19 cellular contexts compared by ENCODE assay signal in the genomic region with DNA sequence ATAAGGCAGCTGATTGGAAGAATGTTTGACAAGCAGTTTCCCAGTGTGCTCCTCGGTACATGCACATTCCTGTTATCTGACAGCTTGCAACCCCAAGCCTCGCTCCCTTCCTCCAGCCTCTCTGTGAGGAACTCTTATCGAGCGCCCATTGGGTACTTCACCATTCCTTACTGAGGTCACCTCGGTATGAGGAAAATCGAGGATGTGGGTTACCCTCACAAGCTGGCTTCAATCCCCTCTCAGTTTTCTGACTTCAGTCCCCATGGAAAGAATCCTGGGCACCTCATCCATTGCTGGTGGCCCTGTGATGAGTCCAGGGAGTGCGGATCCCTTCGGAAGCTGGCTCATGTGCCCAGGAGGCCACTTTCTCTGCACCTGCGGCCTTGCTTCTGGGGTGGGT. TPM values are rescaled to one million over a fixed set of nuclear protein-coding genes. Genes with fewer than 3 reads are reported as not detected.
"Had no signal": no experiment of that assay in that cellular context is flagged by ENCODE, and none has a peak within 500 bp of the region (broad histone marks: within the 10 kb centered on the region; RNA-seq: fewer than 3 reads in every experiment).

No MANE protein-coding gene starts in this region.

- DNase-seq: activated CD4-positive, alpha-beta T cell treated with anti-CD3 and anti-CD28 coated beads for 48 hours; activated effector memory CD4-positive, alpha-beta T cell treated with anti-CD3 and anti-CD28 coated beads, Interleukin-2, amount 50 U/mL, for 16 hours; activated naive CD8-positive, alpha-beta T cell treated with anti-CD3 and anti-CD28 coated beads, Interleukin-2, amount 10 ng/mL, durations not matched to agents 7 days and 5 days; activated T-cell treated with anti-CD3 and anti-CD28 coated beads, Interleukin-2, amount 50 U/mL, for 24 hours; colonic mucosa; effector CD4-positive, alpha-beta T cell; immature natural killer cell; left colon; naive thymus-derived CD8-positive, alpha-beta T cell; right cardiac atrium; spleen; stimulated activated CD4-positive, alpha-beta T cell treated with anti-CD3 and anti-CD28 coated beads, Interleukin-1b, Interleukin-23, amount 100 ng/mL, for 48 hours; stimulated activated naive B cell treated with anti-CD40 and anti-IgM and Interleukin-4, amounts not matched to agents 10 μg/mL and 1 μg/mL and 100 μg/mL, for 72 hours; upper lobe of left lung had no signal

- H3K4me3 ChIP-seq: ascending aorta, cardiac muscle cell, colonic mucosa, SK-N-MC, spleen, upper lobe of left lung had no signal

- H3K36me3 ChIP-seq: cardiac muscle cell, colonic mucosa, upper lobe of left lung had no signal

- ATAC-seq: left colon; naive thymus-derived CD8-positive, alpha-beta T cell; right cardiac atrium; stimulated activated naive B cell treated with anti-CD40 and anti-IgM and Interleukin-4, amounts not matched to agents 10 μg/mL and 1 μg/mL and 100 μg/mL, for 72 hours had no signal

- H3K27me3 ChIP-seq: ascending aorta, cardiac muscle cell, colonic mucosa, spleen, upper lobe of left lung had no signal

- H3K9me3 ChIP-seq: ascending aorta, colonic mucosa had no signal

- H3K27ac ChIP-seq: ascending aorta, cardiac muscle cell, colonic mucosa, SK-N-MC, spleen, upper lobe of left lung had no signal

- H3K4me1 ChIP-seq: ascending aorta, colonic mucosa, spleen, upper lobe of left lung had no signal

RNA-seq across cellular contexts. Expression of gene TEX29, which starts 17.3 kb away (rescaled TPM):
- total RNA-seq: activated CD8-positive, alpha-beta memory T cell treated with anti-CD3 and anti-CD28 coated beads for 36 hours; ascending aorta; cardiac muscle cell; glomerular endothelial cell had no signal
- polyA plus RNA-seq: cardiac muscle cell; naive thymus-derived CD8-positive, alpha-beta T cell had no signal
